8 cellular contexts compared by ENCODE assay signal in the genomic region with DNA sequence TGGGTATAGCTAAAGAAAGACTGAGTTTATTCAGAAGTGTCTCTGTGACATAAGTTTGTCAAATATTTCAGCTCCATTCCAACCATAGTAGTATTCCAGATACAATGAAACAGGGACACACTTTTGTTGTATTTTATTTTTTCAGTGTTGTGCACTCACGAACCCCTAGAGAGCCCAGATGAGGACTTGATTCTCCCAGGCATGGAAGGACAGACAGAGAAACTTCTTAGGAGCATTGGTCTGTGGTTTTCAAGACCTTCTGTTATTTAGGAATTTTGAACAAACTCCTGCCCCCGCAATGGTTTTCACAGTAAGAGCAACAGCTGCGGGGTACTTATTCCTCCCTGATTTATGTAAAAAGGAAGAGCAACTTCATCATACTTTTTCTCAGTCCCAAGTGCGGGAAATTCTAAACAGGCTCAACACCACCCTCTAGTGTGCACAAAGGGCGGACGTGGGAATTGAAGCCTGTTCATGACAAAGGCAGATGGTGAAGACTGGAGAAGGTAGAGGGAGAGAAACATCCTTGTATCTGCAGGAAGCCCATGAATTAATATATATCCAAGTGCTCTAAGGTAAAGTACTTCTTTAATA.
DNase-seq lines count a peak whose midpoint lies in the region; ATAC-seq and TF ChIP-seq lines count a peak whose summit lies in the region.

No MANE protein-coding gene starts in this region.

- peaks cover 14% of the 10 kb centered on the region for H3K27me3 Mint-ChIP-seq in Calu3 (ENCODE audit: unreplicated experiment)
- H3K27me3 Mint-ChIP-seq in stimulated activated naive B cell treated with anti-CD40 and anti-IgM and Interleukin-4, amounts not matched to agents 10 μg/mL and 1 μg/mL and 100 μg/mL, for 72 hours, result peaks cover 7 to 28% of the 10 kb centered on the region in 2 donors

- no peak overlapping the region for H3K27ac Mint-ChIP-seq in Calu3 (ENCODE audit: unreplicated experiment)
- no peak overlapping the region for H3K27ac Mint-ChIP-seq in stimulated activated naive B cell treated with anti-CD40 and anti-IgM and Interleukin-4, amounts not matched to agents 10 μg/mL and 1 μg/mL and 100 μg/mL, for 72 hours

- no peak overlapping the region for H3K4me3 Mint-ChIP-seq in Calu3 (ENCODE audit: low read depth, unreplicated experiment)
- H3K4me3 Mint-ChIP-seq in stimulated activated naive B cell treated with anti-CD40 and anti-IgM and Interleukin-4, amounts not matched to agents 10 μg/mL and 1 μg/mL and 100 μg/mL, for 72 hours, result peak overlapping the region in 1 of 2 donors; percentile 17

- no peaks in the 10 kb centered on the region for H3K4me1 Mint-ChIP-seq in Calu3 (ENCODE audit: low read depth, unreplicated experiment)
- H3K4me1 Mint-ChIP-seq in stimulated activated naive B cell treated with anti-CD40 and anti-IgM and Interleukin-4, amounts not matched to agents 10 μg/mL and 1 μg/mL and 100 μg/mL, for 72 hours, result peaks cover 3 to 6% of the 10 kb centered on the region in 2 donors

- intact Hi-C loops in Calu3 (cut with micrococcal nuclease; ENCODE audit: unreplicated experiment), result loop anchor here (1.0 to 5.0 kb wide), 3 partner anchors 42 to 829 kb away; no protein-coding TSS in a partner anchor

- CTCF ChIA-PET in Calu3 (lab: Charles Lee), result no interaction called here

- DNase-seq in Calu3, result peak; percentile 69
- peak; percentile 29 for DNase-seq in GM19240 (ENCODE audit: insufficient read length, low spot score)
- peak; percentile 61 for DNase-seq in LoVo (ENCODE audit: low spot score)
- peak; percentile 47 to 49 for DNase-seq in SHP77 (lab: John Stamatoyannopoulos, UW)
- DNase-seq in cerebellar cortex (ENCODE audit: low spot score), result peak; percentile 54
- peak; percentile 84 for DNase-seq in left kidney (ENCODE audit: low read depth, low spot score)
- DNase-seq in stimulated activated naive B cell treated with anti-CD40 and anti-IgM and Interleukin-4, amounts not matched to agents 10 μg/mL and 1 μg/mL and 100 μg/mL, for 72 hours, result peak; percentile 41

- TF ChIP-seq CTCF in Calu3 (IDR thresholded peaks at IDR 0.05; ENCODE audit: unreplicated experiment), result peak; percentile 63

- H3K36me3 Mint-ChIP-seq in Calu3 (ENCODE audit: insufficient read depth, unreplicated experiment), result no peaks in the 10 kb centered on the region
- no peaks in the 10 kb centered on the region for H3K36me3 Mint-ChIP-seq in stimulated activated naive B cell treated with anti-CD40 and anti-IgM and Interleukin-4, amounts not matched to agents 10 μg/mL and 1 μg/mL and 100 μg/mL, for 72 hours

- BruUV-seq in Calu3 (replicated peaks; lab: Mats Ljungman, UMichigan), result no TSS peak

- H3K9me3 Mint-ChIP-seq in Calu3 (ENCODE audit: low read depth, unreplicated experiment), result no peaks in the 10 kb centered on the region
- no peaks in the 10 kb centered on the region for H3K9me3 Mint-ChIP-seq in stimulated activated naive B cell treated with anti-CD40 and anti-IgM and Interleukin-4, amounts not matched to agents 10 μg/mL and 1 μg/mL and 100 μg/mL, for 72 hours

- peak; percentile 84 to 86 for ATAC-seq in stimulated activated naive B cell treated with anti-CD40 and anti-IgM and Interleukin-4, amounts not matched to agents 10 μg/mL and 1 μg/mL and 100 μg/mL, for 72 hours (replicated peaks)
- ATAC-seq in HG03097 (IDR thresholded peaks at IDR 0.05; ENCODE audit: low FRiP score, unreplicated experiment), result no peak

Comparison
In these comparisons a context has a peak if more than half of its experiments do, and no peak if none do; other contexts are left out.
1. DNase-seq: peak in every context shown above with its lines; median percentile 84 in left kidney; 69 in Calu3; 61 in LoVo; 54 in cerebellar cortex; 48 in SHP77; 41 in stimulated activated naive B cell treated with anti-CD40 and anti-IgM and Interleukin-4, amounts not matched to agents 10 μg/mL and 1 μg/mL and 100 μg/mL, for 72 hours; 29 in GM19240.